In the genomic region with DNA sequence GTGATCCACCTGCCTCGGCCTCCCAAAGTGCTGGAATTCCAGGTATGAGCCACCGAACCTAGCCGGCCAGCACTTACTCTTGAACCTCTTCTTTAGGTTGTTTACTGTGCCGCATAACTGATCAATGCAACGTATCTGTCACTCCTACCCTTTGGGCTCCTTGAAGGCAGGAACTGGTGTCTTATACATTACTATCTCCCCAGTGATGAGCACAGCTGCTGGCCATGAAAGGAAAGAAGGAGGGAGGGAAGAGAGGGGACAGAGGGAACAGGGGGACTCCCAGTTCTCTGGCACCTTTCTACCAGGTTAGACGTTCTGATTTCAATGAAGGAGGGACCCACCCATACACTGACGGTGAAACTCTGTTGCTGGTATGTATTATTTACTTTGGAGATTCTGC, we compare ENCODE assay signal across 1 cellular context.
TF ChIP-seq lines count a peak whose summit lies in the region.

No MANE protein-coding gene starts in this region.

TF ChIP-seq in H1, 55 proteins besides CTCF, POLR2A, EP300 and RAD21:
- TF ChIP-seq RBBP5 (IDR thresholded peaks at IDR 0.05; ENCODE audit: borderline replicate concordance, low read depth, low read length) = no peak
- no peak for TF ChIP-seq SP4 (IDR thresholded peaks at IDR 0.05; ENCODE audit: low read length)
- TF ChIP-seq, protein P1, sequence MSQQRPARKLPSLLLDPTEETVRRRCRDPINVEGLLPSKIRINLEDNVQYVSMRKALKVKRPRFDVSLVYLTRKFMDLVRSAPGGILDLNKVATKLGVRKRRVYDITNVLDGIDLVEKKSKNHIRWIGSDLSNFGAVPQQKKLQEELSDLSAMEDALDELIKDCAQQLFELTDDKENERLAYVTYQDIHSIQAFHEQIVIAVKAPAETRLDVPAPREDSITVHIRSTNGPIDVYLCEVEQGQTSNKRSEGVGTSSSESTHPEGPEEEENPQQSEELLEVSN (IDR thresholded peaks at IDR 0.05) = no peak
- TF ChIP-seq RNF2 (IDR thresholded peaks at IDR 0.05; ENCODE audit: borderline replicate concordance, low read depth, low read length, missing control alignments, poor library complexity, severe bottlenecking) = no peak
- TF ChIP-seq EZH2 (IDR thresholded peaks at IDR 0.05; ENCODE audit: low read depth, low read length, severe bottlenecking) = no peak
- TF ChIP-seq POLR2AphosphoS5 (IDR thresholded peaks at IDR 0.05; ENCODE audit: low read depth, low read length) = no peak
- no peak for TF ChIP-seq CHD2 (IDR thresholded peaks at IDR 0.05; ENCODE audit: low read length)
- TF ChIP-seq SIX5 (IDR thresholded peaks at IDR 0.05; ENCODE audit: low read depth, low read length) = no peak
- no peak for TF ChIP-seq SIRT6 (IDR thresholded peaks at IDR 0.05; ENCODE audit: low read length)
- no peak for TF ChIP-seq EGR1 (IDR thresholded peaks at IDR 0.05; ENCODE audit: borderline replicate concordance, low read depth, low read length)
- no peak for TF ChIP-seq HDAC2 (IDR thresholded peaks at IDR 0.05; ENCODE audit: borderline replicate concordance in 1 of 2, low read depth in 2 of 2, low read length in 2 of 2)
- TF ChIP-seq ATF3 (IDR thresholded peaks at IDR 0.05; ENCODE audit: insufficient read depth, low read depth, low read length) = no peak
- no peak for TF ChIP-seq SRF (IDR thresholded peaks at IDR 0.05; ENCODE audit: low read depth, low read length)
- no peak for TF ChIP-seq MAFK (IDR thresholded peaks at IDR 0.05; ENCODE audit: low read depth, low read length)
- TF ChIP-seq TBP (IDR thresholded peaks at IDR 0.05; ENCODE audit: low read depth, low read length) = no peak
- no peak for TF ChIP-seq SUZ12 (IDR thresholded peaks at IDR 0.05; ENCODE audit: low read length)
- TF ChIP-seq POU5F1 (IDR thresholded peaks at IDR 0.05; ENCODE audit: low read depth, low read length) = no peak
- TF ChIP-seq SIN3A (conservative IDR thresholded peaks at IDR 0.05 in 1 of 2, IDR thresholded peaks at IDR 0.05 in 1 of 2; ENCODE audit: low read depth in 1 of 2, low read length in 2 of 2) = no peak
- no peak for TF ChIP-seq SAP30 (IDR thresholded peaks at IDR 0.05; ENCODE audit: insufficient read depth, insufficient replicate concordance, low read length)
